In the genomic region with DNA sequence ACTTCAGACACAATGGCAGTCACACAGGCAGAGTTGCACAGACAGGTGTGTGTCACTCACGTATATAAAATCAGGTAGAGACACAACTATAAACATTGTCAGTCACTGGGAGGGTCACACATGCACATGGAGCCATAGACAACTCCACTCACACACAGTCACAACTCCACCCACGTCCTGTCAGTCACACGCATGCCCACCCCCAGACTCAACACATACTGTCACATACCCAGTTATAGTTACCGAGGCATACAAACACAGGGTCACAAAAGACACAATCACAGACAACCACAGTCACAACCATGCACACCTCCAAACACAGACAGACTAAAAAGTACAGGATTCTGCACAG, we compare ENCODE assay signal across 1 cellular context.
TF ChIP-seq lines count a peak whose summit lies in the region.

No MANE protein-coding gene starts in this region.

TF ChIP-seq in IMR-90, 13 proteins besides CTCF, POLR2A, EP300 and RAD21:
- TF ChIP-seq, protein P1, sequence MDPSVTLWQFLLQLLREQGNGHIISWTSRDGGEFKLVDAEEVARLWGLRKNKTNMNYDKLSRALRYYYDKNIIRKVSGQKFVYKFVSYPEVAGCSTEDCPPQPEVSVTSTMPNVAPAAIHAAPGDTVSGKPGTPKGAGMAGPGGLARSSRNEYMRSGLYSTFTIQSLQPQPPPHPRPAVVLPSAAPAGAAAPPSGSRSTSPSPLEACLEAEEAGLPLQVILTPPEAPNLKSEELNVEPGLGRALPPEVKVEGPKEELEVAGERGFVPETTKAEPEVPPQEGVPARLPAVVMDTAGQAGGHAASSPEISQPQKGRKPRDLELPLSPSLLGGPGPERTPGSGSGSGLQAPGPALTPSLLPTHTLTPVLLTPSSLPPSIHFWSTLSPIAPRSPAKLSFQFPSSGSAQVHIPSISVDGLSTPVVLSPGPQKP (IDR thresholded peaks at IDR 0.05; ENCODE audit: borderline replicate concordance, low read depth, low read length): no peak
- TF ChIP-seq SMC3 (IDR thresholded peaks at IDR 0.05; ENCODE audit: low read depth, low read length) (no peak), MXI1 (IDR thresholded peaks at IDR 0.05; ENCODE audit: borderline replicate concordance, low read depth, low read length) (no peak), RFX5 (IDR thresholded peaks at IDR 0.05; ENCODE audit: low read depth, low read length) (no peak), CEBPB (IDR thresholded peaks at IDR 0.05; ENCODE audit: low read depth, low read length) (no peak), BHLHE40 (IDR thresholded peaks at IDR 0.05; ENCODE audit: low read depth, low read length) (no peak), FOS (IDR thresholded peaks at IDR 0.05; ENCODE audit: low read depth, low read length) (no peak), RCOR1 (IDR thresholded peaks at IDR 0.05; ENCODE audit: insufficient replicate concordance, low read length) (no peak), NFE2L2 (IDR thresholded peaks at IDR 0.05; ENCODE audit: low read depth, low read length) (no peak), MAZ (IDR thresholded peaks at IDR 0.05; ENCODE audit: borderline replicate concordance, low read depth, low read length) (no peak), CHD1 (IDR thresholded peaks at IDR 0.05; ENCODE audit: low read depth, low read length) (no peak), MAFK (IDR thresholded peaks at IDR 0.05; ENCODE audit: low read depth, low read length) (no peak)
- TF ChIP-seq, protein P2, sequence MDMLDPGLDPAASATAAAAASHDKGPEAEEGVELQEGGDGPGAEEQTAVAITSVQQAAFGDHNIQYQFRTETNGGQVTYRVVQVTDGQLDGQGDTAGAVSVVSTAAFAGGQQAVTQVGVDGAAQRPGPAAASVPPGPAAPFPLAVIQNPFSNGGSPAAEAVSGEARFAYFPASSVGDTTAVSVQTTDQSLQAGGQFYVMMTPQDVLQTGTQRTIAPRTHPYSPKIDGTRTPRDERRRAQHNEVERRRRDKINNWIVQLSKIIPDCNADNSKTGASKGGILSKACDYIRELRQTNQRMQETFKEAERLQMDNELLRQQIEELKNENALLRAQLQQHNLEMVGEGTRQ (IDR thresholded peaks at IDR 0.05; ENCODE audit: low read depth, low read length): no peak
